11 cellular contexts compared by ENCODE assay signal in the genomic region with DNA sequence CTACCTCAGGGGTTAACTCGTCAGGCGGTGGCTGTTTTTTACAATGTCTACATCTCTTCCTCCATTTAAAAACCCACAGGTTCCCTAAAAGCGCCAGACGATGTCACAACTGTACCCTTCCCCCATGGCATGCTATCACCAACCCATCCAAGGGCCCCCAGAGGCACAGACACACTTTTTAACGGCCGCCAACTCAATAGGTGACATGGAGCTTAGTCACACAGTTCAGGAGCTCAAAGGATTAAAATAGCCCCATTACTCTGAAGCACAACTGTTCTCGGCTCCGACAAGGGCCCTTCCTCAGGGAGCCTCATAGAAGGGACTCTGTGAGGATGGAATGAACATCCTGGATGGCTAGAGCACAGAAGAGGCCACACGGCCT. TPM values are rescaled to one million over a fixed set of nuclear protein-coding genes. Genes with fewer than 3 reads are reported as not detected.
DNase-seq lines count a peak whose midpoint lies in the region; ATAC-seq and TF ChIP-seq lines count a peak whose summit lies in the region.
"Had no signal": no experiment of that assay in that cellular context is flagged by ENCODE, and none has a peak within 500 bp of the region (broad histone marks: within the 10 kb centered on the region; RNA-seq: fewer than 3 reads in every experiment).

No MANE protein-coding gene starts in this region.

- no peaks in the 10 kb centered on the region for H3K27me3 Mint-ChIP-seq in naive thymus-derived CD4-positive, alpha-beta T cell
- no peaks in the 10 kb centered on the region for H3K27me3 Mint-ChIP-seq in Calu3 (ENCODE audit: unreplicated experiment)
- H3K27me3 Mint-ChIP-seq: central memory CD8-positive, alpha-beta T cell had no signal

- intact Hi-C loops in naive thymus-derived CD4-positive, alpha-beta T cell (cut with micrococcal nuclease): no loop called here
- intact Hi-C loops in Calu3 (cut with micrococcal nuclease; ENCODE audit: unreplicated experiment): no loop called here

- TF ChIP-seq CTCF in Calu3 (IDR thresholded peaks at IDR 0.05; ENCODE audit: unreplicated experiment): no peak

- H3K27ac Mint-ChIP-seq in naive thymus-derived CD4-positive, alpha-beta T cell: peak overlapping the region in 2 of 9 donors; percentile 13 to 46
- H3K27ac Mint-ChIP-seq in Calu3 (ENCODE audit: unreplicated experiment): no peak overlapping the region

- no peaks in the 10 kb centered on the region for H3K9me3 ChIP-seq in naive thymus-derived CD4-positive, alpha-beta T cell (ENCODE audit: control insufficient read depth in 2 of 3, low read length in 3 of 3)

- CTCF ChIA-PET in naive thymus-derived CD4-positive, alpha-beta T cell (lab: Charles Lee): no interaction called here
- CTCF ChIA-PET in Calu3 (lab: Charles Lee): no interaction called here

- peak; percentile 67 for DNase-seq in ELR (ENCODE audit: low read depth)
- DNase-seq in SIG-M5 (lab: John Stamatoyannopoulos, UW): peak; percentile 93
- DNase-seq in naive thymus-derived CD4-positive, alpha-beta T cell: no peak
- no peak for DNase-seq in RPMI8226
- no peak for DNase-seq in NAMALWA (ENCODE audit: low spot score)
- DNase-seq in Calu3: no peak
- no peak for DNase-seq in hippocampal formation (lab: John Stamatoyannopoulos, UW)
- DNase-seq: activated CD4-positive, alpha-beta T cell treated with anti-CD3 and anti-CD28 coated beads, Interleukin-2, amount 50 U/mL, for 4 hours; NCI-H2081 had no signal

- H3K4me3 Mint-ChIP-seq in naive thymus-derived CD4-positive, alpha-beta T cell: peak overlapping the region in 2 of 10 donors; percentile 55 to 65
- H3K4me3 Mint-ChIP-seq in Calu3 (ENCODE audit: low read depth, unreplicated experiment): no peak overlapping the region
- H3K4me3 Mint-ChIP-seq: central memory CD8-positive, alpha-beta T cell had no signal

- H3K27me3 ChIP-seq in naive thymus-derived CD4-positive, alpha-beta T cell (ENCODE audit: control insufficient read depth in 2 of 2, insufficient read depth in 2 of 2, low read length in 2 of 2): no peaks in the 10 kb centered on the region

- H3K9me3 Mint-ChIP-seq in naive thymus-derived CD4-positive, alpha-beta T cell: no peaks in the 10 kb centered on the region
- no peaks in the 10 kb centered on the region for H3K9me3 Mint-ChIP-seq in Calu3 (ENCODE audit: low read depth, unreplicated experiment)
- H3K9me3 Mint-ChIP-seq: central memory CD8-positive, alpha-beta T cell had no signal

- no TSS peak for BruUV-seq in Calu3 (replicated peaks; lab: Mats Ljungman, UMichigan)

- H3K4me1 ChIP-seq in naive thymus-derived CD4-positive, alpha-beta T cell (ENCODE audit: control insufficient read depth in 2 of 2, insufficient read depth in 2 of 2, low read length in 2 of 2): peaks cover 0 to 6% of the 10 kb centered on the region in 2 donors

- peak; percentile 39 for ATAC-seq in HG02623 (IDR thresholded peaks at IDR 0.05; ENCODE audit: unreplicated experiment)
- ATAC-seq in naive thymus-derived CD4-positive, alpha-beta T cell: peak; percentile 79

- no peak overlapping the region for H3K27ac ChIP-seq in naive thymus-derived CD4-positive, alpha-beta T cell (ENCODE audit: low read depth, low read length)

- no peak overlapping the region for H3K4me3 ChIP-seq in naive thymus-derived CD4-positive, alpha-beta T cell (ENCODE audit: low read length)

- H3K36me3 Mint-ChIP-seq in naive thymus-derived CD4-positive, alpha-beta T cell: peaks cover 0 to 9% (median 0%) of the 10 kb centered on the region in 5 donors
- H3K36me3 Mint-ChIP-seq in Calu3 (ENCODE audit: insufficient read depth, unreplicated experiment): no peaks in the 10 kb centered on the region

- no peaks in the 10 kb centered on the region for H3K36me3 ChIP-seq in naive thymus-derived CD4-positive, alpha-beta T cell (ENCODE audit: control insufficient read depth in 2 of 3, insufficient read depth in 3 of 3, low read length in 3 of 3)

- peaks cover 0 to 57% (median 41%) of the 10 kb centered on the region in 7 donors for H3K4me1 Mint-ChIP-seq in naive thymus-derived CD4-positive, alpha-beta T cell
- no peaks in the 10 kb centered on the region for H3K4me1 Mint-ChIP-seq in Calu3 (ENCODE audit: low read depth, unreplicated experiment)

- POLR2A ChIA-PET in naive thymus-derived CD4-positive, alpha-beta T cell (lab: Charles Lee): no interaction called here

RNA-seq across cellular contexts. Expression of a gene that starts 12.4 kb away (rescaled TPM):
- total RNA-seq in naive thymus-derived CD4-positive, alpha-beta T cell: 100 to 1,000 TPM; 103 to 130 (median 129) TPM
- 100 to 1,000 TPM; 137 to 183 TPM for polyA plus RNA-seq in naive thymus-derived CD4-positive, alpha-beta T cell
- 97.9 and 105 TPM in 2 replicates for total RNA-seq in Calu3 (2022)

Comparison
In these comparisons a context has a peak if more than half of its experiments do, and no peak if none do; other contexts are left out.
1. DNase-seq: peak in ELR (single experiment) and SIG-M5 (single experiment); none in naive thymus-derived CD4-positive, alpha-beta T cell (0 of 9), RPMI8226 (single experiment), NAMALWA (single experiment), Calu3 (single experiment) and hippocampal formation (0 of 2).